In the genomic region with DNA sequence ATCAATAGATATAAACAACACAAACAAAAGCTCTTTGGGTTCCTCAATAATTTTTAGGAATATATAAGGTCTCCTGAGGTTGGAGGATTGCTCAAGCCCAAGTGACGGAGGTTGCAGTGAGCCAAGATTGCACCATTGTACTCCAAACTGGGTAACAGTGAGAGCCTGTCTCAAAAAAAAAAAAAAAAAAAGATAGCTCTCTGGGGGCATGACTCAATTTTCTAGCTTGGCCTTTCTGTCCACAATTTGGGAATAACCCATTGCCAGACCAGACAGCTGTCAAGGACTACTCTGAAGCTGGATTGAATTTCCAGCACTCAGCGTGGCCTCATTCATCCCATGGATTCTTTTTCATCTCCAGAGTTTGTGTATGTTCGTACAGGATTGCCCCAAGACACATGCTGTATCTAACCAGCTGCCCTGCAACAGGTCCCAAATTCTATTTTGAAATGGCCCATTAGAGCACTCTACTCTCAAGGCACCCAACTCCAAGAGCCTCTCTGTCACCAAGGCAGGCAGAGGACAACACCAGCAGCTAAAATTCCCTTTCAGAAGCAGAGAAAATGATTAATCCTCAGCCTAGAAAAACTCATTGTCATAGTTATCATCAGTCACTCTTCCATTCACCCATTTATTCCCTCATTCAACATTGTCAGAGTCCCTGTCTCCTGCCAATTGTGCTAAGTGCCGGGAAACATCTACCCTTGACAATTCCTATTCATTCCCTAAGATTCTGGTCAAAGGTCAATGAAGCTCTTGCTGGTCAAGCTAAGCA, we compare ENCODE assay signal across 6 cellular contexts. TPM values are rescaled to one million over a fixed set of nuclear protein-coding genes. Genes with fewer than 3 reads are reported as not detected.
A peak's percentile ranks its signal among the peaks of the same experiment; 100 is the strongest.
DNase-seq lines count a peak whose midpoint lies in the region; ATAC-seq lines count a peak whose summit lies in the region.

No MANE protein-coding gene starts in this region.

- H3K27ac Mint-ChIP-seq in activated T-helper 17 cell treated with anti-CD3 and anti-CD28 coated beads, Interleukin-2, amount 50 U/mL, for 72 hours, result peak overlapping the region; percentile 7

- no peak for ATAC-seq in activated T-helper 17 cell treated with anti-CD3 and anti-CD28 coated beads, Interleukin-2, amount 50 U/mL, for 72 hours (replicated peaks)
- ATAC-seq in GM21423 (IDR thresholded peaks at IDR 0.05; ENCODE audit: unreplicated experiment) (no peak), HG03571 (IDR thresholded peaks at IDR 0.05; ENCODE audit: unreplicated experiment) (no peak)

- H3K27me3 Mint-ChIP-seq in activated T-helper 17 cell treated with anti-CD3 and anti-CD28 coated beads, Interleukin-2, amount 50 U/mL, for 72 hours, result no peaks in the 10 kb centered on the region

- no peaks in the 10 kb centered on the region for H3K9me3 Mint-ChIP-seq in activated T-helper 17 cell treated with anti-CD3 and anti-CD28 coated beads, Interleukin-2, amount 50 U/mL, for 72 hours

- H3K36me3 Mint-ChIP-seq in activated T-helper 17 cell treated with anti-CD3 and anti-CD28 coated beads, Interleukin-2, amount 50 U/mL, for 72 hours (ENCODE audit: low read depth), result peaks cover 41% of the 10 kb centered on the region

- no peak overlapping the region for H3K4me3 Mint-ChIP-seq in activated T-helper 17 cell treated with anti-CD3 and anti-CD28 coated beads, Interleukin-2, amount 50 U/mL, for 72 hours

- H3K4me1 Mint-ChIP-seq in activated T-helper 17 cell treated with anti-CD3 and anti-CD28 coated beads, Interleukin-2, amount 50 U/mL, for 72 hours, result peaks cover 13% of the 10 kb centered on the region

- peak; percentile 31 for DNase-seq in DMS 273 treated with DMSO at 0.1 percent for 48 hours (lab: John Stamatoyannopoulos, UW)
- DNase-seq in mucosa of gallbladder (ENCODE audit: low spot score), result peak; percentile 34
- no peak for DNase-seq in DMS153 (lab: John Stamatoyannopoulos, UW)

RNA-seq across cellular contexts. Expression of a gene that starts 8.7 kb away (rescaled TPM):
- 10 to 100 TPM; 67.5 to 72.3 TPM for total RNA-seq in activated T-helper 17 cell treated with anti-CD3 and anti-CD28 coated beads, Interleukin-2, amount 50 U/mL, for 72 hours
- 98.1 TPM for total RNA-seq in mucosa of gallbladder

RNA-seq across cellular contexts. Expression of a gene that starts 28.9 kb away (rescaled TPM):
- 100 to 1,000 TPM; 116 to 149 TPM for total RNA-seq in activated T-helper 17 cell treated with anti-CD3 and anti-CD28 coated beads, Interleukin-2, amount 50 U/mL, for 72 hours
- 84.8 TPM for total RNA-seq in mucosa of gallbladder

RNA-seq across cellular contexts. Expression of a gene that starts 36.0 kb away (rescaled TPM):
- total RNA-seq in activated T-helper 17 cell treated with anti-CD3 and anti-CD28 coated beads, Interleukin-2, amount 50 U/mL, for 72 hours, result 10 to 100 TPM in 1 of 2 donors, 1 to 10 TPM in 1; 5.6 to 13.7 TPM
- 12.8 TPM for total RNA-seq in mucosa of gallbladder

RNA-seq across cellular contexts. Expression of a gene that starts 46.3 kb away (rescaled TPM):
- 100 to 1,000 TPM in 1 of 2 donors, 10 to 100 TPM in 1; 97.7 to 118 TPM for total RNA-seq in activated T-helper 17 cell treated with anti-CD3 and anti-CD28 coated beads, Interleukin-2, amount 50 U/mL, for 72 hours
- 155 TPM for total RNA-seq in mucosa of gallbladder

RNA-seq across cellular contexts. Expression of a gene that starts 48.3 kb away (rescaled TPM):
- 10 to 100 TPM; 34.9 to 38.8 TPM for total RNA-seq in activated T-helper 17 cell treated with anti-CD3 and anti-CD28 coated beads, Interleukin-2, amount 50 U/mL, for 72 hours
- 227 TPM for total RNA-seq in mucosa of gallbladder
